Comparison of ENCODE assay signal across 23 cellular contexts in genomic region chr7:98562336-98563182, GRCh38.
DNase-seq lines count a peak whose midpoint lies in the region; ATAC-seq and FAIRE-seq lines count a peak whose summit lies in the region.
"Had no signal": no experiment of that assay in that cellular context is flagged by ENCODE, and none has a peak within 500 bp of the region (broad histone marks: within the 10 kb centered on the region; RNA-seq: fewer than 3 reads in every experiment).

No MANE protein-coding gene starts in this region.

- no peak for FAIRE-seq in GM19239 (lab: Jason Lieb, UNC)
- FAIRE-seq: bronchial epithelial cell, G401.6 had no signal

- peak; percentile 19 for DNase-seq in ELR (ENCODE audit: low read depth)
- DNase-seq in NCI-H1092 treated with DMSO at 0.1 percent for 48 hours (lab: John Stamatoyannopoulos, UW): peak; percentile 76
- peak; percentile 95 for DNase-seq in NCI-H345 treated with DMSO at 0.1 percent for 48 hours (lab: John Stamatoyannopoulos, UW; ENCODE audit: unreplicated experiment)
- DNase-seq in retina: peak; percentile 66
- no peak for DNase-seq in GM19239 (ENCODE audit: insufficient read length, low spot score)
- DNase-seq: activated CD4-positive, alpha-beta T cell treated with anti-CD3 and anti-CD28 coated beads, Interleukin-2, amount 50 U/mL, for 1 hour; activated naive CD4-positive, alpha-beta T cell treated with anti-CD3 and anti-CD28 coated beads, Interleukin-2, amount 10 ng/mL, durations not matched to agents 7 days and 5 days; amygdala; CD4-positive, alpha-beta T cell; hippocampal formation; left ventricle myocardium inferior; naive thymus-derived CD8-positive, alpha-beta T cell; NCI-H774; occipital lobe; stimulated activated CD4-positive, alpha-beta T cell treated with anti-CD3 and anti-CD28 coated beads, Interleukin-4, amount 100 ng/mL, for 4 hours; stimulated activated naive CD8-positive, alpha-beta T cell treated with anti-CD3 and anti-CD28 coated beads, Interleukin-15, Interleukin-2, amounts not matched to agents 100 U/mL and 50 U/mL, for 24 hours; tibial artery had no signal

- no peak for ATAC-seq in GM21529 (IDR thresholded peaks at IDR 0.05; ENCODE audit: unreplicated experiment)
- no peak for ATAC-seq in HG03354 (IDR thresholded peaks at IDR 0.05; ENCODE audit: poor library complexity, severe bottlenecking, unreplicated experiment)
- ATAC-seq: esophagus mucosa; gastroesophageal sphincter; naive thymus-derived CD8-positive, alpha-beta T cell; stimulated activated naive CD8-positive, alpha-beta T cell treated with anti-CD3 and anti-CD28 coated beads, Interleukin-15, Interleukin-2, amounts not matched to agents 100 U/mL and 50 U/mL, for 24 hours had no signal
